In genomic region chr1:57296726-57297252, GRCh38 we compare ENCODE assay signal across 26 cellular contexts.
"Had no signal": no experiment of that assay in that cellular context is flagged by ENCODE, and none has a peak within 500 bp of the region (broad histone marks: within the 10 kb centered on the region; RNA-seq: fewer than 3 reads in every experiment).

No MANE protein-coding gene starts in this region.

- ATAC-seq: activated CD4-positive, alpha-beta T cell treated with anti-CD3 and anti-CD28 coated beads for 36 hours; activated CD4-positive, CD25-positive, alpha-beta regulatory T cell treated with anti-CD3 and anti-CD28 coated beads, Interleukin-2, amount 50 U/mL, for 24 hours; activated CD8-positive, alpha-beta T cell treated with anti-CD3 and anti-CD28 coated beads, Interleukin-2, amount 10 ng/mL, durations not matched to agents 7 days and 5 days; Right ventricle myocardium inferior; WTC11 had no signal

- DNase-seq: activated CD4-positive, alpha-beta T cell treated with anti-CD3 and anti-CD28 coated beads for 36 hours; activated CD4-positive, alpha-beta T cell treated with anti-CD3 and anti-CD28 coated beads, Interleukin-2, amount 10 ng/mL, durations not matched to agents 7 days and 5 days; activated CD4-positive, alpha-beta T cell treated with anti-CD3 and anti-CD28 coated beads, Interleukin-2, amount 50 U/mL, for 48 hours; activated CD8-positive, alpha-beta T cell treated with anti-CD3 and anti-CD28 coated beads, Interleukin-2, amount 10 ng/mL, durations not matched to agents 7 days and 5 days; activated gamma-delta T cell; activated naive CD4-positive, alpha-beta T cell treated with Interleukin-2 at 50 U/mL for 16 hours; activated naive CD8-positive, alpha-beta T cell treated with anti-CD3 and anti-CD28 coated beads, Interleukin-2, amount 10 ng/mL, durations not matched to agents 7 days and 5 days; activated T-cell treated with anti-CD3 and anti-CD28 coated beads, Interleukin-2, amount 50 U/mL, for 24 hours; amygdala; Kasumi-1; KG1; MG63; NCI-H1048; NCI-H1105 treated with DMSO at 0.1 percent for 48 hours; NCI-H146; NCI-H187; NCI-H2029 treated with DMSO at 0.1 percent for 48 hours; NCI-H345; NCI-H524 treated with DMSO at 0.1 percent for 48 hours; NCI-H774; PC-9; SIG-M5; T1000 had no signal
